In genomic region chr5:128764910-128765309, GRCh38 we compare ENCODE assay signal across 26 cellular contexts.
"Had no signal": no experiment of that assay in that cellular context is flagged by ENCODE, and none has a peak within 500 bp of the region (broad histone marks: within the 10 kb centered on the region; RNA-seq: fewer than 3 reads in every experiment).

No MANE protein-coding gene starts in this region.

- DNase-seq: activated CD4-positive, alpha-beta T cell treated with anti-CD3 and anti-CD28 coated beads for 48 hours; activated CD4-positive, alpha-beta T cell treated with anti-CD3 and anti-CD28 coated beads, Interleukin-2, amount 50 U/mL, for 48 hours; activated CD8-positive, alpha-beta memory T cell treated with anti-CD3 and anti-CD28 coated beads for 24 hours; activated effector memory CD4-positive, alpha-beta T cell treated with anti-CD3 and anti-CD28 coated beads, Interleukin-2, amount 50 U/mL, for 16 hours; activated naive CD4-positive, alpha-beta T cell treated with anti-CD3 and anti-CD28 coated beads for 36 hours; activated naive CD8-positive, alpha-beta T cell treated with anti-CD3 and anti-CD28 coated beads for 36 hours; adrenal gland; aorta; body of pancreas; cerebellar nuclear complex; dorsolateral prefrontal cortex; effector memory CD4-positive, alpha-beta T cell; erythroblast; head of caudate nucleus; kidney glomerular epithelial cell; mammary epithelial cell; naive B cell; nephron progenitor cell; sigmoid colon; stimulated activated CD4-positive, alpha-beta T cell treated with anti-CD3 and anti-CD28 coated beads, Interleukin-1b, Interleukin-23, amount 100 ng/mL, for 48 hours; stimulated activated naive B cell treated with anti-CD40 and anti-IgM and Interleukin-4, amounts not matched to agents 10 μg/mL and 1 μg/mL and 100 μg/mL, for 72 hours; stomach; T1000; thyroid gland; WERI-Rb-1 had no signal

- ATAC-seq: activated CD4-positive, CD25-positive, alpha-beta regulatory T cell treated with anti-CD3 and anti-CD28 coated beads, Interleukin-2, amount 50 U/mL, for 24 hours; body of pancreas; stimulated activated naive B cell treated with anti-CD40 and anti-IgM and Interleukin-4, amounts not matched to agents 10 μg/mL and 1 μg/mL and 100 μg/mL, for 72 hours had no signal
